8 cellular contexts compared by ENCODE assay signal in the genomic region with DNA sequence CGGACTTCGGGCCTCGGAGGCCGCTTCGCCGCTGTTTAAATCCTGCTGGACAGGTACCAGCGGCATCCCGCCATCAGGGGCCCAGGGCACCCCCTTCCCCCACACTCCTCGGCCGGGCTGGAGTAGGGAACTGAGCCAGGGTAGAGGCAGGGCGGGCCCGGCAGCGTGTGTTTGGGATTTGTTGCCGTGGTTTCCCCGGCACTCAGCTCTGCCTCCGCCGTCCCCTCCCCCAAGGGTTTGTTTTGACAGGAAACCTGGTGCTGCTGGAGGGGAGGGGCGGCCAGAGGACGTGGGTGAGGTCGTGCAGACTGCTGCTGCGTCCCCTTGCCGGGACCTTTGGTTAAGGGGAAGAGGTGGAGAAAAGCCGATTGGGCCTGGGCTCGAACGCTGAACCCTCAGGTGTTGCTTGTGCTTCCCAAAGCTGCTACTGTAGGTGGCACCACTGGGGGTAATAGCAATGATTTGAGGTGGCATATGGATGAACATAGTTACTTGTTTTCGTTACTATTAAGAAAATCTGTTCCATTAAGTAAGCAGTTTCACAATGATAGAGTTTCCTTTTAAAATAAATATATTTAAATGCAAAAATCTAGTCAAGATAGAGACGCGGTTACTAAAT. TPM values are rescaled to one million over a fixed set of nuclear protein-coding genes. Genes with fewer than 3 reads are reported as not detected.
DNase-seq lines count a peak whose midpoint lies in the region; ATAC-seq and TF ChIP-seq lines count a peak whose summit lies in the region.

No MANE protein-coding gene starts in this region.

- no peak for TF ChIP-seq POLR2A in GM18505 (IDR thresholded peaks at IDR 0.05; ENCODE audit: borderline replicate concordance, extremely low read depth, insufficient read depth, insufficient read length)

- TF ChIP-seq CTCF in HEK293 (tag by site-specific recombination; IDR thresholded peaks at IDR 0.05) (peak; percentile 23; the same call in 1 of the 2 replicates), liver (IDR thresholded peaks at IDR 0.05; ENCODE audit: low read depth, low read length, missing input control) (no peak)

- H3K27ac ChIP-seq in HEK293 (ENCODE audit: extremely low read depth, low read depth, low read length) (peak overlapping the region; percentile 99; the same call in 1 of the 2 replicates), liver (ENCODE audit: low read depth in 1 of 2, low read length in 2 of 2) (peak overlapping the region; percentile 87 to 97)

- DNase-seq in D341Med (ENCODE audit: low spot score) (peak; percentile 90), NCI-H460 (ENCODE audit: extremely low read depth, low read depth) (peak; percentile 26), dermis blood vessel endothelial cell (peak; percentile 95)
- peak; percentile 78 to 83 for DNase-seq in activated CD4-positive, alpha-beta T cell treated with anti-CD3 and anti-CD28 coated beads, Interleukin-2, amount 50 U/mL, for 48 hours
- peak; percentile 74 for DNase-seq in stimulated activated CD4-positive, alpha-beta T cell treated with anti-CD3 and anti-CD28 coated beads, Interleukin-4, amount 100 ng/mL, for 1 hour

- POLR2A ChIA-PET in HEK293 (lab: Yijun Ruan, JAX): interaction anchor here (1.8 kb wide), 1 partner anchor 54 kb away, joined by 6 read pairs; the partner anchor contains the start of gene POLR3B

- CTCF ChIA-PET in HEK293 (lab: Yijun Ruan, JAX): interaction anchor here (0.7 to 1.4 kb wide), 2 partner anchors 21 to 25 kb away, joined by 3 to 4 read pairs; no protein-coding TSS in a partner anchor

- no peaks in the 10 kb centered on the region for H3K27me3 ChIP-seq in liver (ENCODE audit: control insufficient read depth in 4 of 4, insufficient read depth in 4 of 4, low read length in 3 of 4)

- TF ChIP-seq RAD21 in liver (IDR thresholded peaks at IDR 0.05): peak in 1 of 2 donors; percentile 47

- H3K4me3 ChIP-seq in HEK293 (ENCODE audit: low read depth, low read length) (peak overlapping the region; percentile 86), liver (ENCODE audit: low read depth in 1 of 3, low read length in 3 of 3) (peak overlapping the region; percentile 79 to 94 (median 84))

- H3K36me3 ChIP-seq in HEK293 (ENCODE audit: control insufficient read depth in 2 of 2, insufficient read depth in 1 of 2, low read length in 2 of 2): no peaks in the 10 kb centered on the region
- H3K36me3 ChIP-seq in liver (ENCODE audit: control insufficient read depth in 4 of 4, insufficient read depth in 3 of 4, low read depth in 1 of 4, low read length in 3 of 4): no peaks in the 10 kb centered on the region

- ATAC-seq in GM18505 (IDR thresholded peaks at IDR 0.05; ENCODE audit: unreplicated experiment): no peak

- peaks cover 2% of the 10 kb centered on the region; the same call in 1 of the 2 replicates for H3K4me1 ChIP-seq in HEK293 (ENCODE audit: control insufficient read depth, insufficient read depth, low read length)
- H3K4me1 ChIP-seq in liver (ENCODE audit: control insufficient read depth in 4 of 4, insufficient read depth in 4 of 4, low read length in 3 of 4): peaks cover 2 to 10% (median 5%) of the 10 kb centered on the region in 4 donors

- H3K9ac ChIP-seq in liver (ENCODE audit: low read depth in 1 of 2, low read length in 2 of 2): peak overlapping the region; percentile 88

- WGBS in liver: 6% methylated on average over 28 of the region's 28 CpGs

- H3K9me3 ChIP-seq in HEK293 (ENCODE audit: control insufficient read depth, insufficient read depth, low read depth, low read length): no peaks in the 10 kb centered on the region
- no peaks in the 10 kb centered on the region for H3K9me3 ChIP-seq in liver (ENCODE audit: control insufficient read depth in 4 of 4, low read length in 3 of 4)

TF ChIP-seq in HEK293, 187 proteins besides CTCF, POLR2A, EP300 and RAD21 (continues in another document):
- TF ChIP-seq BCL11A (tag by site-specific recombination; IDR thresholded peaks at IDR 0.05; ENCODE audit: low read depth): 0 out of 2 replicates have a peak, but pooled peaks have one; percentile 4
- peak; percentile 74 for TF ChIP-seq OSR2 (tag by site-specific recombination; IDR thresholded peaks at IDR 0.05)
- no peak; the same call in 1 of the 2 replicates for TF ChIP-seq ZBTB8A (tag by site-specific recombination; IDR thresholded peaks at IDR 0.05)
- TF ChIP-seq GFI1B (tag by site-specific recombination; IDR thresholded peaks at IDR 0.05): no peak
- no peak for TF ChIP-seq ZNF2 (tag by site-specific recombination; IDR thresholded peaks at IDR 0.05)
- no peak for TF ChIP-seq ZNF350 (tag by site-specific recombination; IDR thresholded peaks at IDR 0.05)
- TF ChIP-seq ZBTB7A (tag by site-specific recombination; IDR thresholded peaks at IDR 0.05; ENCODE audit: low read depth): no peak
- TF ChIP-seq ZNF610 (tag by site-specific recombination; IDR thresholded peaks at IDR 0.05; ENCODE audit: borderline replicate concordance): peak; percentile 35; the same call in 1 of the 2 replicates
- no peak for TF ChIP-seq IKZF3 (tag by site-specific recombination; IDR thresholded peaks at IDR 0.05)
- TF ChIP-seq ZNF843 (tag by site-specific recombination; IDR thresholded peaks at IDR 0.05): no peak
- TF ChIP-seq, protein P1, sequence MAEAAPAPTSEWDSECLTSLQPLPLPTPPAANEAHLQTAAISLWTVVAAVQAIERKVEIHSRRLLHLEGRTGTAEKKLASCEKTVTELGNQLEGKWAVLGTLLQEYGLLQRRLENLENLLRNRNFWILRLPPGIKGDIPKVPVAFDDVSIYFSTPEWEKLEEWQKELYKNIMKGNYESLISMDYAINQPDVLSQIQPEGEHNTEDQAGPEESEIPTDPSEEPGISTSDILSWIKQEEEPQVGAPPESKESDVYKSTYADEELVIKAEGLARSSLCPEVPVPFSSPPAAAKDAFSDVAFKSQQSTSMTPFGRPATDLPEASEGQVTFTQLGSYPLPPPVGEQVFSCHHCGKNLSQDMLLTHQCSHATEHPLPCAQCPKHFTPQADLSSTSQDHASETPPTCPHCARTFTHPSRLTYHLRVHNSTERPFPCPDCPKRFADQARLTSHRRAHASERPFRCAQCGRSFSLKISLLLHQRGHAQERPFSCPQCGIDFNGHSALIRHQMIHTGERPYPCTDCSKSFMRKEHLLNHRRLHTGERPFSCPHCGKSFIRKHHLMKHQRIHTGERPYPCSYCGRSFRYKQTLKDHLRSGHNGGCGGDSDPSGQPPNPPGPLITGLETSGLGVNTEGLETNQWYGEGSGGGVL (tag by site-specific recombination; IDR thresholded peaks at IDR 0.05): no peak

TF ChIP-seq in liver, 16 proteins besides CTCF, POLR2A, EP300 and RAD21:
- TF ChIP-seq YY1 (IDR thresholded peaks at IDR 0.05) (no peak), NR2F2 (IDR thresholded peaks at IDR 0.05) (no peak), HNF4G (IDR thresholded peaks at IDR 0.05) (no peak), RXRA (IDR thresholded peaks at IDR 0.05) (peak in 1 of 2 donors; percentile 16), SP1 (IDR thresholded peaks at IDR 0.05) (peak; percentile 21), EGR1 (IDR thresholded peaks at IDR 0.05; ENCODE audit: low read depth in 2 of 2) (no peak)

RNA-seq across cellular contexts. Expression of gene TCP11L2, which starts 0.8 kb away (rescaled TPM):
- 15.8 and 16.4 TPM in 2 replicates for total RNA-seq in NCI-H460 (2014; rRNA removed; shearing (Covaris generic))
- polyA plus RNA-seq in NCI-H460 (2014; cell fraction: nucleus; rRNA removed): 1.8 and 6.3 TPM in 2 replicates
- total RNA-seq in dermis blood vessel endothelial cell: 49.0 and 64.5 TPM in 2 replicates
- total RNA-seq in liver: 10 to 100 TPM in 1 of 2 donors, 1 to 10 TPM in 1; 9.2 to 98.1 TPM
- 1 to 10 TPM; 2.5 to 2.6 TPM for polyA plus RNA-seq in liver

RNA-seq across cellular contexts. Expression of gene POLR3B, which starts 54.2 kb away (rescaled TPM):
- total RNA-seq in NCI-H460 (2014; rRNA removed; shearing (Covaris generic)): 11.8 and 17.1 TPM in 2 replicates
- 4.7 and 6.6 TPM in 2 replicates for polyA plus RNA-seq in NCI-H460 (2014; cell fraction: nucleus; rRNA removed)
- 7.8 and 13.1 TPM in 2 replicates for total RNA-seq in dermis blood vessel endothelial cell
- 10 to 100 TPM in 1 of 2 donors, 1 to 10 TPM in 1; 8.4 to 12.2 TPM for total RNA-seq in liver
- polyA plus RNA-seq in liver: 1 to 10 TPM; 5.4 to 5.6 TPM

RNA-seq across cellular contexts. Expression of gene CKAP4, which starts 55.5 kb away (rescaled TPM):
- 94.6 and 99.3 TPM in 2 replicates for total RNA-seq in NCI-H460 (2014; rRNA removed; shearing (Covaris generic))
- 168 and 202 TPM in 2 replicates for polyA plus RNA-seq in NCI-H460 (2014; cell fraction: nucleus; rRNA removed)
- 72.7 and 111 TPM in 2 replicates for total RNA-seq in dermis blood vessel endothelial cell
- 10 to 100 TPM; 23.1 to 27.4 TPM for total RNA-seq in liver
- polyA plus RNA-seq in liver: 10 to 100 TPM; 13.1 to 28.0 TPM

Comparison
In these comparisons a context has a peak if more than half of its experiments do, and no peak if none do; other contexts are left out.
1. DNase-seq: peak in every context shown above with its lines; median percentile 95 in dermis blood vessel endothelial cell; 90 in D341Med; 80 in activated CD4-positive, alpha-beta T cell treated with anti-CD3 and anti-CD28 coated beads, Interleukin-2, amount 50 U/mL, for 48 hours; 74 in stimulated activated CD4-positive, alpha-beta T cell treated with anti-CD3 and anti-CD28 coated beads, Interleukin-4, amount 100 ng/mL, for 1 hour; 26 in NCI-H460.